ENCODE assay signal across 1 cellular context in the genomic region with DNA sequence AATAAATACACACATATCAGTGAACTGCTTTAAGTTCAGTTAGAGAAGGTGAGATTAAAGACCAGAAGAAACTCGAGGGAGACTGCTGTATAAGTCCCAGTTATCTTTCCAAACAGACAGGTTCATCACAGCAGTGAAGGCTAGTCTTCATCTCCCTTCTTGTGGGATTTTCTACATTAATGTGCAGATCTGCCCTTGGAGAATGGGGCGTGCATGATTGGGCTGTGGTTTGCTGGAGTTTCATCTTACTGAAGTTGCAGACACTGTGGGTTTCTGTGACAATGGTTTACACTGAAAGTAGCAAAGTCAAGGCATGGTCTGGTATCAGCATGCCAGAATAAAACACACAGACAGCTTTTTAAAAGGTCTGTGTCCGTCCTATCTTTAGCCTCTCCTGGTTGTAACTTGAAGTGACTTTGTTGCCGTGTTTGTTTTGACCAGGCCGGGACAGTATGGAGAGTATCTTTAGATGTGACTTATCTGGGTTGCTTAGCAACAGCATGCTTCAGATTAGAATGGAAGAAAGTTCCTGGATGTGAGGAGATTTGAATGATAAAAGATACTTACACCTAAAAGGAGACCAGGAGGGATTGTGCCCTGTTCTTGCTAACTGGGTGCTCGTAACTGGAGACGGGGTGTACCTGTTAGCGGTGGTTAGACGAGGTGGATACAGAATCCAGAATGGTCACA.
A peak's percentile ranks its signal among the peaks of the same experiment; 100 is the strongest.
TF ChIP-seq lines count a peak whose summit lies in the region.

No MANE protein-coding gene starts in this region.

TF ChIP-seq in HepG2, 621 proteins besides CTCF, POLR2A, EP300 and RAD21 (continued from another document):
- 0 out of 2 replicates have a peak, but pooled peaks have one; percentile 4 for TF ChIP-seq HMG20A (CRISPR knock-in tag; IDR thresholded peaks at IDR 0.05; ENCODE audit: borderline replicate concordance)
- TF ChIP-seq, protein P1, sequence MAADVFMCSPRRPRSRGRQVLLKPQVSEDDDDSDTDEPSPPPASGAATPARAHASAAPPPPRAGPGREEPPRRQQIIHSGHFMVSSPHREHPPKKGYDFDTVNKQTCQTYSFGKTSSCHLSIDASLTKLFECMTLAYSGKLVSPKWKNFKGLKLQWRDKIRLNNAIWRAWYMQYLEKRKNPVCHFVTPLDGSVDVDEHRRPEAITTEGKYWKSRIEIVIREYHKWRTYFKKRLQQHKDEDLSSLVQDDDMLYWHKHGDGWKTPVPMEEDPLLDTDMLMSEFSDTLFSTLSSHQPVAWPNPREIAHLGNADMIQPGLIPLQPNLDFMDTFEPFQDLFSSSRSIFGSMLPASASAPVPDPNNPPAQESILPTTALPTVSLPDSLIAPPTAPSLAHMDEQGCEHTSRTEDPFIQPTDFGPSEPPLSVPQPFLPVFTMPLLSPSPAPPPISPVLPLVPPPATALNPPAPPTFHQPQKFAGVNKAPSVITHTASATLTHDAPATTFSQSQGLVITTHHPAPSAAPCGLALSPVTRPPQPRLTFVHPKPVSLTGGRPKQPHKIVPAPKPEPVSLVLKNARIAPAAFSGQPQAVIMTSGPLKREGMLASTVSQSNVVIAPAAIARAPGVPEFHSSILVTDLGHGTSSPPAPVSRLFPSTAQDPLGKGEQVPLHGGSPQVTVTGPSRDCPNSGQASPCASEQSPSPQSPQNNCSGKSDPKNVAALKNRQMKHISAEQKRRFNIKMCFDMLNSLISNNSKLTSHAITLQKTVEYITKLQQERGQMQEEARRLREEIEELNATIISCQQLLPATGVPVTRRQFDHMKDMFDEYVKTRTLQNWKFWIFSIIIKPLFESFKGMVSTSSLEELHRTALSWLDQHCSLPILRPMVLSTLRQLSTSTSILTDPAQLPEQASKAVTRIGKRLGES (CRISPR knock-in tag; IDR thresholded peaks at IDR 0.05; ENCODE audit: borderline replicate concordance): no peak
- no peak for TF ChIP-seq NR1H2 (CRISPR knock-in tag; IDR thresholded peaks at IDR 0.05; ENCODE audit: borderline replicate concordance, low read depth)
